12 cellular contexts compared by ENCODE assay signal in genomic region chr15:36914962-36915808, GRCh38.
DNase-seq lines count a peak whose midpoint lies in the region; ATAC-seq and TF ChIP-seq lines count a peak whose summit lies in the region.
"Had no signal": no experiment of that assay in that cellular context is flagged by ENCODE, and none has a peak within 500 bp of the region (broad histone marks: within the 10 kb centered on the region; RNA-seq: fewer than 3 reads in every experiment).

No MANE protein-coding gene starts in this region.

- peaks cover 64% of the 10 kb centered on the region for H4K20me1 ChIP-seq in neural cell (ENCODE audit: insufficient read depth)

- H3K27ac ChIP-seq in neural cell (ENCODE audit: low read length): no peak overlapping the region
- H3K27ac ChIP-seq: psoas muscle had no signal

- no peak for DNase-seq in Right ventricle myocardium inferior (ENCODE audit: missing footprints)
- no peak for DNase-seq in cardiac septum (ENCODE audit: low spot score)
- DNase-seq in fibroblast of villous mesenchyme (ENCODE audit: low read depth): peak; percentile 90
- DNase-seq in stimulated activated CD4-positive, alpha-beta T cell treated with anti-CD3 and anti-CD28 coated beads, Interleukin-4, amount 100 ng/mL, for 24 hours: no peak
- no peak for DNase-seq in D341Med (ENCODE audit: low spot score)
- DNase-seq: activated gamma-delta T cell; MG63; psoas muscle; stimulated activated CD4-positive, alpha-beta T cell treated with anti-CD3 and anti-CD28 coated beads, Interleukin-2, amount 100 ng/mL, for 24 hours had no signal

- H3K4me2 ChIP-seq in neural cell (ENCODE audit: low read length): no peak overlapping the region

- H3K79me2 ChIP-seq in neural cell (replicated peaks; ENCODE audit: insufficient read depth, low read length): peaks cover 68% of the 10 kb centered on the region

- ATAC-seq in Right ventricle myocardium inferior: peak; percentile 86
- ATAC-seq in GM18505 (IDR thresholded peaks at IDR 0.05; ENCODE audit: unreplicated experiment): no peak
- ATAC-seq in GM19455 (IDR thresholded peaks at IDR 0.05; ENCODE audit: unreplicated experiment): no peak

- no peak for TF ChIP-seq POLR2A in GM18505 (IDR thresholded peaks at IDR 0.05; ENCODE audit: borderline replicate concordance, extremely low read depth, insufficient read depth, insufficient read length)

- no peaks in the 10 kb centered on the region for H3K27me3 ChIP-seq in neural cell (ENCODE audit: insufficient read depth, low read depth, low read length)
- H3K27me3 ChIP-seq: MG63 had no signal

- peaks cover 4% of the 10 kb centered on the region for H3F3A ChIP-seq in neural cell (ENCODE audit: insufficient read depth, low read length, poor library complexity, severe bottlenecking)

- H3K9ac ChIP-seq in neural cell (ENCODE audit: low read length): no peak overlapping the region

- no peak for TF ChIP-seq EP300 in neural cell (conservative IDR thresholded peaks at IDR 0.05; ENCODE audit: poor library complexity, severe bottlenecking)

- no peaks in the 10 kb centered on the region for H3K9me2 ChIP-seq in neural cell (ENCODE audit: insufficient read depth, low read length)

- TF ChIP-seq CTCF in fibroblast of villous mesenchyme (IDR thresholded peaks at IDR 0.05; ENCODE audit: insufficient read depth, low read depth, low read length): no peak
- no peak for TF ChIP-seq CTCF in neural cell (IDR thresholded peaks at IDR 0.05; ENCODE audit: poor library complexity, severe bottlenecking)

- no peak for TF ChIP-seq RAD21 in neural cell (conservative IDR thresholded peaks at IDR 0.05)

- H2AFZ ChIP-seq in neural cell (ENCODE audit: low read depth, low read length): no peak overlapping the region

- intact Hi-C loops in Right ventricle myocardium inferior (cut with DNase I): no loop called here
- intact Hi-C loops in cardiac septum (cut with DNase I): no loop called here

- no peaks in the 10 kb centered on the region for H3K9me3 ChIP-seq in neural cell (ENCODE audit: low read length)
- H3K9me3 ChIP-seq: MG63, psoas muscle had no signal

- no peak overlapping the region for H3K4me3 ChIP-seq in fibroblast of villous mesenchyme (ENCODE audit: low read depth, low read length)
- no peak overlapping the region for H3K4me3 ChIP-seq in neural cell (ENCODE audit: low read length)
- H3K4me3 ChIP-seq: MG63, psoas muscle had no signal

- H3K36me3 ChIP-seq in neural cell (ENCODE audit: insufficient read depth, low read length): peaks cover 10% of the 10 kb centered on the region
- H3K36me3 ChIP-seq: MG63 had no signal

TF ChIP-seq in neural cell, 6 proteins besides CTCF, POLR2A, EP300 and RAD21:
- TF ChIP-seq, protein P1, sequence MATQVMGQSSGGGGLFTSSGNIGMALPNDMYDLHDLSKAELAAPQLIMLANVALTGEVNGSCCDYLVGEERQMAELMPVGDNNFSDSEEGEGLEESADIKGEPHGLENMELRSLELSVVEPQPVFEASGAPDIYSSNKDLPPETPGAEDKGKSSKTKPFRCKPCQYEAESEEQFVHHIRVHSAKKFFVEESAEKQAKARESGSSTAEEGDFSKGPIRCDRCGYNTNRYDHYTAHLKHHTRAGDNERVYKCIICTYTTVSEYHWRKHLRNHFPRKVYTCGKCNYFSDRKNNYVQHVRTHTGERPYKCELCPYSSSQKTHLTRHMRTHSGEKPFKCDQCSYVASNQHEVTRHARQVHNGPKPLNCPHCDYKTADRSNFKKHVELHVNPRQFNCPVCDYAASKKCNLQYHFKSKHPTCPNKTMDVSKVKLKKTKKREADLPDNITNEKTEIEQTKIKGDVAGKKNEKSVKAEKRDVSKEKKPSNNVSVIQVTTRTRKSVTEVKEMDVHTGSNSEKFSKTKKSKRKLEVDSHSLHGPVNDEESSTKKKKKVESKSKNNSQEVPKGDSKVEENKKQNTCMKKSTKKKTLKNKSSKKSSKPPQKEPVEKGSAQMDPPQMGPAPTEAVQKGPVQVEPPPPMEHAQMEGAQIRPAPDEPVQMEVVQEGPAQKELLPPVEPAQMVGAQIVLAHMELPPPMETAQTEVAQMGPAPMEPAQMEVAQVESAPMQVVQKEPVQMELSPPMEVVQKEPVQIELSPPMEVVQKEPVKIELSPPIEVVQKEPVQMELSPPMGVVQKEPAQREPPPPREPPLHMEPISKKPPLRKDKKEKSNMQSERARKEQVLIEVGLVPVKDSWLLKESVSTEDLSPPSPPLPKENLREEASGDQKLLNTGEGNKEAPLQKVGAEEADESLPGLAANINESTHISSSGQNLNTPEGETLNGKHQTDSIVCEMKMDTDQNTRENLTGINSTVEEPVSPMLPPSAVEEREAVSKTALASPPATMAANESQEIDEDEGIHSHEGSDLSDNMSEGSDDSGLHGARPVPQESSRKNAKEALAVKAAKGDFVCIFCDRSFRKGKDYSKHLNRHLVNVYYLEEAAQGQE (IDR thresholded peaks at IDR 0.05; ENCODE audit: borderline replicate concordance): no peak
- TF ChIP-seq POLR2AphosphoS5 (IDR thresholded peaks at IDR 0.05): peak; percentile 33
- no peak for TF ChIP-seq SMC3 (conservative IDR thresholded peaks at IDR 0.05; ENCODE audit: poor library complexity)
